29 cellular contexts compared by ENCODE assay signal in genomic region chrX:51463322-51463721, GRCh38.
"Had no signal": no experiment of that assay in that cellular context is flagged by ENCODE, and none has a peak within 500 bp of the region (broad histone marks: within the 10 kb centered on the region; RNA-seq: fewer than 3 reads in every experiment).

No MANE protein-coding gene starts in this region.

- ATAC-seq: effector memory CD8-positive, alpha-beta T cell; esophagus mucosa; foreskin keratinocyte; gastrocnemius medialis; gastroesophageal sphincter; heart left ventricle; heart right ventricle had no signal

- H3K4me3 ChIP-seq: colonic mucosa, coronary artery, dorsolateral prefrontal cortex, esophagus muscularis mucosa, esophagus squamous epithelium, gastrocnemius medialis, gastroesophageal sphincter, heart left ventricle, heart right ventricle had no signal

- H3K27ac ChIP-seq: colonic mucosa, coronary artery, dorsolateral prefrontal cortex, epithelial cell of prostate, esophagus muscularis mucosa, esophagus squamous epithelium, foreskin keratinocyte, gastrocnemius medialis, gastroesophageal sphincter, heart left ventricle, heart right ventricle had no signal

- H3K27ac Mint-ChIP-seq: dendritic cell treated with granulocyte-macrophage colony-stimulating factor and Interleukin-4, amounts not matched to agents 40 ng/mL and 50 ng/mL, for 4 days; effector memory CD8-positive, alpha-beta T cell; endodermal cell had no signal

- H3K9me3 Mint-ChIP-seq: dendritic cell treated with granulocyte-macrophage colony-stimulating factor and Interleukin-4, amounts not matched to agents 40 ng/mL and 50 ng/mL, for 4 days; effector memory CD8-positive, alpha-beta T cell had no signal

- H3K27me3 Mint-ChIP-seq: dendritic cell treated with granulocyte-macrophage colony-stimulating factor and Interleukin-4, amounts not matched to agents 40 ng/mL and 50 ng/mL, for 4 days; effector memory CD8-positive, alpha-beta T cell had no signal

- DNase-seq: colonic mucosa; cortex of kidney; dermis blood vessel endothelial cell; dorsolateral prefrontal cortex; effector CD4-positive, alpha-beta T cell; effector CD8-positive, alpha-beta T cell; effector memory CD4-positive, alpha-beta T cell; effector memory CD8-positive, alpha-beta T cell; endodermal cell; erythroblast; esophagus squamous epithelium; foreskin fibroblast; foreskin keratinocyte; foreskin melanocyte; gastrocnemius medialis; glutamatergic neuron; head of caudate nucleus; heart left ventricle; heart right ventricle had no signal

- H3K9me3 ChIP-seq: colonic mucosa, esophagus muscularis mucosa, esophagus squamous epithelium, gastrocnemius medialis, gastroesophageal sphincter, heart left ventricle, heart right ventricle had no signal

- H3K36me3 ChIP-seq: colonic mucosa, esophagus muscularis mucosa, esophagus squamous epithelium, gastrocnemius medialis, gastroesophageal sphincter, heart left ventricle, heart right ventricle had no signal

- FAIRE-seq: colon, endometrium, endothelial cell of umbilical vein, frontal cortex had no signal

- H3K27me3 ChIP-seq: colonic mucosa, esophagus squamous epithelium, foreskin keratinocyte, gastrocnemius medialis, gastroesophageal sphincter had no signal

- H3K4me1 ChIP-seq: colonic mucosa, esophagus muscularis mucosa, esophagus squamous epithelium, foreskin keratinocyte, gastrocnemius medialis, gastroesophageal sphincter, heart left ventricle, heart right ventricle had no signal

- H3K4me3 Mint-ChIP-seq: dendritic cell treated with granulocyte-macrophage colony-stimulating factor and Interleukin-4, amounts not matched to agents 40 ng/mL and 50 ng/mL, for 4 days; effector memory CD8-positive, alpha-beta T cell; endodermal cell had no signal
